ENCODE assay signal across 10 cellular contexts in the genomic region with DNA sequence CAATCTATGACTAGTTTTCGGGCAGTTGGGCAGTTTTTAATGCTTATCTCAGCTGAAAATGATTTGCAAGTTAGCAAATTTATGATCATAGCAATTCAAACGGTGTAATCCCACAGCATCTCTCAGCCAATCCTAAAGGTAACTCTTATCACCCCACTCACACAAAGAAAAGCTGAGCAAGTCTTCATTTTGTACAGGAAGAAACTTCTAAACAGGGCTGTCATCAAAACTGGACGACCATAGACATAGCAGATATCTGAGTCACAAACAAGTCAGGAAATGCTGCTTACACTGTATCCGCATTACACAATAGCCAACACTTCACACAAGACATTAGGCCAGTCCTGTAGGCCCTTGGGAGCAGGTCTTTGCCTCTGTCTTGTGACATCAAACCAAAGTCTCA. TPM values are rescaled to one million over a fixed set of nuclear protein-coding genes. Genes with fewer than 3 reads are reported as not detected.
DNase-seq lines count a peak whose midpoint lies in the region; ATAC-seq and TF ChIP-seq lines count a peak whose summit lies in the region.
"Had no signal": no experiment of that assay in that cellular context is flagged by ENCODE, and none has a peak within 500 bp of the region (broad histone marks: within the 10 kb centered on the region; RNA-seq: fewer than 3 reads in every experiment).

No MANE protein-coding gene starts in this region.

- H3K27me3 ChIP-seq in Panc1 (ENCODE audit: control insufficient read depth, insufficient read depth, low read length): no peaks in the 10 kb centered on the region
- H3K27me3 ChIP-seq: neural progenitor cell had no signal

- no peak for ATAC-seq in Panc1
- peak; percentile 22 for ATAC-seq in omental fat pad (ENCODE audit: low FRiP score)
- ATAC-seq in GM18517 (IDR thresholded peaks at IDR 0.05; ENCODE audit: unreplicated experiment): no peak
- ATAC-seq: GM23338 had no signal

- POLR2A ChIA-PET in Panc1 (lab: Charles Lee): no interaction called here

- no TSS peak for BruUV-seq in Panc1 (replicated peaks; lab: Mats Ljungman, UMichigan)

- CTCF ChIA-PET in Panc1 (lab: Charles Lee): interaction anchor here (0.6 kb wide), 1 partner anchor 481 kb away, joined by 3 read pairs; no protein-coding TSS in a partner anchor

- H3K9me3 ChIP-seq in Panc1 (ENCODE audit: control insufficient read depth, insufficient read depth, low read depth, low read length): no peaks in the 10 kb centered on the region

- H3K4me1 ChIP-seq in Panc1 (ENCODE audit: control insufficient read depth, insufficient read depth, low read length): peaks cover 13% of the 10 kb centered on the region

- intact Hi-C loops in Panc1 (cut with micrococcal nuclease; ENCODE audit: unreplicated experiment): loop anchor here (10.0 kb wide), 3 partner anchors 248 to 1048 kb away; no protein-coding TSS in a partner anchor

- H3K27ac ChIP-seq in Panc1 (ENCODE audit: low read length): peak overlapping the region; percentile 78
- H3K27ac ChIP-seq: neural progenitor cell had no signal

- in situ Hi-C loops in Panc1 (cut with HindIII; ENCODE audit: low pct_unique_long_range_greater_than_20kb, low sequenced_read_pairs): no loop called here

- H3K36me3 ChIP-seq in Panc1 (ENCODE audit: control insufficient read depth, insufficient read depth, low read length): peaks cover 4% of the 10 kb centered on the region; the same call in 1 of the 2 replicates
- H3K36me3 ChIP-seq: neural progenitor cell had no signal

- no peak overlapping the region for H3K4me3 ChIP-seq in Panc1 (ENCODE audit: low read depth in 2 of 2, low read length in 2 of 2)
- no peak overlapping the region for H3K4me3 ChIP-seq in epithelial cell of esophagus (ENCODE audit: low read length)
- H3K4me3 ChIP-seq: neural progenitor cell had no signal

- TF ChIP-seq CTCF in Panc1 (IDR thresholded peaks at IDR 0.05) (no peak), epithelial cell of esophagus (IDR thresholded peaks at IDR 0.05; ENCODE audit: insufficient read depth, low read depth, low read length, missing control alignments) (no peak), omental fat pad (IDR thresholded peaks at IDR 0.05) (no peak)

- DNase-seq in EL: peak; percentile 94
- DNase-seq in Panc1 (ENCODE audit: low read depth, low spot score): peak; percentile 52
- peak; percentile 98 for DNase-seq in epithelial cell of esophagus (ENCODE audit: low read depth)
- DNase-seq in omental fat pad (ENCODE audit: low spot score): no peak
- DNase-seq in NCI-H2107 treated with DMSO at 0.1 percent for 48 hours (lab: John Stamatoyannopoulos, UW; ENCODE audit: unreplicated experiment): no peak
- no peak for DNase-seq in globus pallidus (ENCODE audit: low spot score)
- DNase-seq in GDM1 (lab: John Stamatoyannopoulos, UW): no peak

RNA-seq across cellular contexts. Expression of gene ENC1, which starts 2.6 kb away (rescaled TPM):
- 37.0 TPM for total RNA-seq in Panc1 (2021; ENCODE audit: unreplicated experiment)
- 26.9 TPM for polyA plus RNA-seq in Panc1 (2012; ENCODE audit: insufficient read length)
- total RNA-seq in omental fat pad: 10 to 100 TPM in 3 of 4 donors, 1 to 10 TPM in 1; 7.8 to 22.1 (median 12.9) TPM

RNA-seq across cellular contexts. Expression of gene HEXB, which starts 41.9 kb away (rescaled TPM):
- total RNA-seq in Panc1 (2021; ENCODE audit: unreplicated experiment) (248 TPM), omental fat pad (100 to 1,000 TPM in 3 of 4 donors, 10 to 100 TPM in 1; 94.2 to 204 (median 136) TPM)
- 123 TPM for polyA plus RNA-seq in Panc1 (2012; ENCODE audit: insufficient read length)

Comparison
In these comparisons a context has a peak if more than half of its experiments do, and no peak if none do; other contexts are left out.
1. DNase-seq: peak in EL (single experiment), Panc1 (single experiment) and epithelial cell of esophagus (single experiment); none in omental fat pad (single experiment), NCI-H2107 treated with DMSO at 0.1 percent for 48 hours (single experiment), globus pallidus (single experiment) and GDM1 (single experiment).